In the genomic region with DNA sequence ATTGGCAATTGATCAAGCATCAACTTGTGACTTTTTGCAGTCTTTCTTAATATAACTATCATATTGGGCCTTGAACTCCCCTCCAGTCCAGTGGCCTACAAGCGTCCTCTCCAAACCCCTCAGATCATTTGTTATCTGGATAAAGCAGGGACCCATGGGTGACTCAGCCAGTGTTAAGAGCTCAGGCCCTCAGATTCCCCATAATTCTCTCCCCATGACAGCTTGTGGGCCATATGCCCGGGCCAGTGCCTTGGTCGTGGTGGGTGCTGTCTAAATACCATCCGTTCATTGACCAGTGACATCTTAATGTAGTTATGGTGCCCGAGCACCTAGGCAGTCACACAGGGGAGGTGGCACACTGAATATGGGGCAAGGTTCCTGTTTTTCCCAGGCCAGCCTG, we compare ENCODE assay signal across 1 cellular context.
TF ChIP-seq lines count a peak whose summit lies in the region.

No MANE protein-coding gene starts in this region.

TF ChIP-seq in K562, 482 proteins besides CTCF, POLR2A, EP300 and RAD21 (continued from another document and continues in another):
- TF ChIP-seq, protein P1, sequence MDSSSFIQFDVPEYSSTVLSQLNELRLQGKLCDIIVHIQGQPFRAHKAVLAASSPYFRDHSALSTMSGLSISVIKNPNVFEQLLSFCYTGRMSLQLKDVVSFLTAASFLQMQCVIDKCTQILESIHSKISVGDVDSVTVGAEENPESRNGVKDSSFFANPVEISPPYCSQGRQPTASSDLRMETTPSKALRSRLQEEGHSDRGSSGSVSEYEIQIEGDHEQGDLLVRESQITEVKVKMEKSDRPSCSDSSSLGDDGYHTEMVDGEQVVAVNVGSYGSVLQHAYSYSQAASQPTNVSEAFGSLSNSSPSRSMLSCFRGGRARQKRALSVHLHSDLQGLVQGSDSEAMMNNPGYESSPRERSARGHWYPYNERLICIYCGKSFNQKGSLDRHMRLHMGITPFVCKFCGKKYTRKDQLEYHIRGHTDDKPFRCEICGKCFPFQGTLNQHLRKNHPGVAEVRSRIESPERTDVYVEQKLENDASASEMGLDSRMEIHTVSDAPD (CRISPR knock-in tag; IDR thresholded peaks at IDR 0.05), result no peak
- no peak for TF ChIP-seq SREBF1 (IDR thresholded peaks at IDR 0.05; ENCODE audit: borderline replicate concordance, low read depth, low read length)
- no peak for TF ChIP-seq TCFL5 (CRISPR knock-in tag; conservative IDR thresholded peaks at IDR 0.05)
- no peak for TF ChIP-seq PHF21A (IDR thresholded peaks at IDR 0.05; ENCODE audit: borderline replicate concordance, low read depth)
- no peak for TF ChIP-seq ARID2 (IDR thresholded peaks at IDR 0.05)
- TF ChIP-seq POU5F1 (IDR thresholded peaks at IDR 0.05; ENCODE audit: borderline replicate concordance, low read depth, low read length, partially characterized antibody), result no peak
- no peak for TF ChIP-seq RHOXF2B (CRISPR knock-in tag; conservative IDR thresholded peaks at IDR 0.05)
- no peak for TF ChIP-seq DIDO1 (tag; IDR thresholded peaks at IDR 0.05; ENCODE audit: low read depth)
- TF ChIP-seq ATF1 (CRISPR knock-in tag; IDR thresholded peaks at IDR 0.05), result no peak
- no peak for TF ChIP-seq ATF1 (tag; IDR thresholded peaks at IDR 0.05)
- no peak for TF ChIP-seq GATA2 (CRISPR knock-in tag; IDR thresholded peaks at IDR 0.05)
- no peak for TF ChIP-seq IFI16 (CRISPR knock-in tag; IDR thresholded peaks at IDR 0.05)
- peak; percentile 68; the same call in 1 of the 2 replicates for TF ChIP-seq POLR2AphosphoS5 (IDR thresholded peaks at IDR 0.05; ENCODE audit: control insufficient read depth, insufficient read depth, low read depth, low read length)
- no peak for TF ChIP-seq POLR2AphosphoS2 (IDR thresholded peaks at IDR 0.05; ENCODE audit: low read length)
- TF ChIP-seq, protein P2, sequence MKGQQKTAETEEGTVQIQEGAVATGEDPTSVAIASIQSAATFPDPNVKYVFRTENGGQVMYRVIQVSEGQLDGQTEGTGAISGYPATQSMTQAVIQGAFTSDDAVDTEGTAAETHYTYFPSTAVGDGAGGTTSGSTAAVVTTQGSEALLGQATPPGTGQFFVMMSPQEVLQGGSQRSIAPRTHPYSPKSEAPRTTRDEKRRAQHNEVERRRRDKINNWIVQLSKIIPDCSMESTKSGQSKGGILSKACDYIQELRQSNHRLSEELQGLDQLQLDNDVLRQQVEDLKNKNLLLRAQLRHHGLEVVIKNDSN (CRISPR knock-in tag; IDR thresholded peaks at IDR 0.05), result no peak
- TF ChIP-seq DNMT1 (IDR thresholded peaks at IDR 0.05), result no peak
- TF ChIP-seq HMGN3 (IDR thresholded peaks at IDR 0.05; ENCODE audit: borderline replicate concordance, extremely low read depth, insufficient read length, low read depth, low read length), result peak; percentile 34
- TF ChIP-seq, protein P3, sequence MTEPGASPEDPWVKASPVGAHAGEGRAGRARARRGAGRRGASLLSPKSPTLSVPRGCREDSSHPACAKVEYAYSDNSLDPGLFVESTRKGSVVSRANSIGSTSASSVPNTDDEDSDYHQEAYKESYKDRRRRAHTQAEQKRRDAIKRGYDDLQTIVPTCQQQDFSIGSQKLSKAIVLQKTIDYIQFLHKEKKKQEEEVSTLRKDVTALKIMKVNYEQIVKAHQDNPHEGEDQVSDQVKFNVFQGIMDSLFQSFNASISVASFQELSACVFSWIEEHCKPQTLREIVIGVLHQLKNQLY (CRISPR knock-in tag; conservative IDR thresholded peaks at IDR 0.05), result no peak
- no peak for TF ChIP-seq HCFC1 (IDR thresholded peaks at IDR 0.05; ENCODE audit: low read depth, low read length)
- TF ChIP-seq MTA3 (IDR thresholded peaks at IDR 0.05; ENCODE audit: borderline replicate concordance), result peak; percentile 59; the same call in 1 of the 2 replicates
- TF ChIP-seq, protein P4, sequence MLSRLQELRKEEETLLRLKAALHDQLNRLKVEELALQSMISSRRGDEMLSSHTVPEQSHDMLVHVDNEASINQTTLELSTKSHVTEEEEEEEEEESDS (CRISPR knock-in tag; IDR thresholded peaks at IDR 0.05), result no peak
- no peak for TF ChIP-seq ZFP36 (IDR thresholded peaks at IDR 0.05; ENCODE audit: low read depth, low read length, partially characterized antibody)
- no peak for TF ChIP-seq ZNF551 (CRISPR knock-in tag; IDR thresholded peaks at IDR 0.05)
- TF ChIP-seq ZNF444 (CRISPR knock-in tag; IDR thresholded peaks at IDR 0.05), result no peak
- TF ChIP-seq CXXC5 (CRISPR knock-in tag; IDR thresholded peaks at IDR 0.05), result no peak; the same call in 1 of the 2 replicates
- no peak for TF ChIP-seq HDAC3 (IDR thresholded peaks at IDR 0.05; ENCODE audit: borderline replicate concordance, partially characterized antibody)
- no peak for TF ChIP-seq RFX5 (IDR thresholded peaks at IDR 0.05; ENCODE audit: low read depth, low read length)
- TF ChIP-seq ELF2 (CRISPR knock-in tag; IDR thresholded peaks at IDR 0.05), result no peak
- TF ChIP-seq, protein P5, sequence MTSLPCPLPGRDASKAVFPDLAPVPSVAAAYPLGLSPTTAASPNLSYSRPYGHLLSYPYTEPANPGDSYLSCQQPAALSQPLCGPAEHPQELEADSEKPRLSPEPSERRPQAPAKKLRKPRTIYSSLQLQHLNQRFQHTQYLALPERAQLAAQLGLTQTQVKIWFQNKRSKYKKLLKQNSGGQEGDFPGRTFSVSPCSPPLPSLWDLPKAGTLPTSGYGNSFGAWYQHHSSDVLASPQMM (CRISPR knock-in tag; IDR thresholded peaks at IDR 0.05), result no peak
- TF ChIP-seq, protein P6, sequence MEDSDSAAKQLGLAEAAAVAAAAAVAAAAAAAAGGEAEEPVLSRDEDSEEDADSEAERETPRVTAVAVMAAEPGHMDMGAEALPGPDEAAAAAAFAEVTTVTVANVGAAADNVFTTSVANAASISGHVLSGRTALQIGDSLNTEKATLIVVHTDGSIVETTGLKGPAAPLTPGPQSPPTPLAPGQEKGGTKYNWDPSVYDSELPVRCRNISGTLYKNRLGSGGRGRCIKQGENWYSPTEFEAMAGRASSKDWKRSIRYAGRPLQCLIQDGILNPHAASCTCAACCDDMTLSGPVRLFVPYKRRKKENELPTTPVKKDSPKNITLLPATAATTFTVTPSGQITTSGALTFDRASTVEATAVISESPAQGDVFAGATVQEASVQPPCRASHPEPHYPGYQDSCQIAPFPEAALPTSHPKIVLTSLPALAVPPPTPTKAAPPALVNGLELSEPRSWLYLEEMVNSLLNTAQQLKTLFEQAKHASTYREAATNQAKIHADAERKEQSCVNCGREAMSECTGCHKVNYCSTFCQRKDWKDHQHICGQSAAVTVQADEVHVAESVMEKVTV (CRISPR knock-in tag; IDR thresholded peaks at IDR 0.05), result no peak
- no peak for TF ChIP-seq TCF7L2 (IDR thresholded peaks at IDR 0.05; ENCODE audit: low read depth, low read length)
- TF ChIP-seq KLF16 (IDR thresholded peaks at IDR 0.05), result no peak
- TF ChIP-seq CHCHD3 (CRISPR knock-in tag; IDR thresholded peaks at IDR 0.05), result no peak
- no peak for TF ChIP-seq RFX7 (CRISPR knock-in tag; IDR thresholded peaks at IDR 0.05)
- TF ChIP-seq ZNF644 (tag; IDR thresholded peaks at IDR 0.05; ENCODE audit: low read depth), result no peak
- TF ChIP-seq RBM25 (IDR thresholded peaks at IDR 0.05; ENCODE audit: low read depth, low read length, severe bottlenecking), result no peak
- TF ChIP-seq SRSF7 (optimal IDR thresholded peaks at IDR 0.05; ENCODE audit: low read depth, low read length), result no peak
- TF ChIP-seq, protein P7, sequence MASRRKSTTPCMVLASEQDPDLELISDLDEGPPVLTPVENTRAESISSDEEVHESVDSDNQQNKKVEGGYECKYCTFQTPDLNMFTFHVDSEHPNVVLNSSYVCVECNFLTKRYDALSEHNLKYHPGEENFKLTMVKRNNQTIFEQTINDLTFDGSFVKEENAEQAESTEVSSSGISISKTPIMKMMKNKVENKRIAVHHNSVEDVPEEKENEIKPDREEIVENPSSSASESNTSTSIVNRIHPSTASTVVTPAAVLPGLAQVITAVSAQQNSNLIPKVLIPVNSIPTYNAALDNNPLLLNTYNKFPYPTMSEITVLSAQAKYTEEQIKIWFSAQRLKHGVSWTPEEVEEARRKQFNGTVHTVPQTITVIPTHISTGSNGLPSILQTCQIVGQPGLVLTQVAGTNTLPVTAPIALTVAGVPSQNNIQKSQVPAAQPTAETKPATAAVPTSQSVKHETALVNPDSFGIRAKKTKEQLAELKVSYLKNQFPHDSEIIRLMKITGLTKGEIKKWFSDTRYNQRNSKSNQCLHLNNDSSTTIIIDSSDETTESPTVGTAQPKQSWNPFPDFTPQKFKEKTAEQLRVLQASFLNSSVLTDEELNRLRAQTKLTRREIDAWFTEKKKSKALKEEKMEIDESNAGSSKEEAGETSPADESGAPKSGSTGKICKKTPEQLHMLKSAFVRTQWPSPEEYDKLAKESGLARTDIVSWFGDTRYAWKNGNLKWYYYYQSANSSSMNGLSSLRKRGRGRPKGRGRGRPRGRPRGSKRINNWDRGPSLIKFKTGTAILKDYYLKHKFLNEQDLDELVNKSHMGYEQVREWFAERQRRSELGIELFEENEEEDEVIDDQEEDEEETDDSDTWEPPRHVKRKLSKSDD (conservative IDR thresholded peaks at IDR 0.05; ENCODE audit: low read length), result no peak
- peak; percentile 55; the same call in 1 of the 2 replicates for TF ChIP-seq XRCC5 (IDR thresholded peaks at IDR 0.05; ENCODE audit: low read depth, low read length)
- TF ChIP-seq POLR2B (IDR thresholded peaks at IDR 0.05; ENCODE audit: low read depth, partially characterized antibody), result no peak
- TF ChIP-seq FOXJ2 (tag; IDR thresholded peaks at IDR 0.05), result 0 out of 2 replicates have a peak, but pooled peaks have one; percentile 33
- TF ChIP-seq PTBP1 (IDR thresholded peaks at IDR 0.05; ENCODE audit: low read depth, low read length), result no peak
- peak; percentile 98 for TF ChIP-seq DPF2 (IDR thresholded peaks at IDR 0.05)
- TF ChIP-seq HDAC6 (IDR thresholded peaks at IDR 0.05; ENCODE audit: low read depth, low read length), result no peak
- no peak for TF ChIP-seq CREBBP (IDR thresholded peaks at IDR 0.05; ENCODE audit: low read depth, low read length)
- TF ChIP-seq ZNF121 (CRISPR knock-in tag; conservative IDR thresholded peaks at IDR 0.05), result no peak
- no peak for TF ChIP-seq ZEB2 (IDR thresholded peaks at IDR 0.05)
- TF ChIP-seq, protein P8, sequence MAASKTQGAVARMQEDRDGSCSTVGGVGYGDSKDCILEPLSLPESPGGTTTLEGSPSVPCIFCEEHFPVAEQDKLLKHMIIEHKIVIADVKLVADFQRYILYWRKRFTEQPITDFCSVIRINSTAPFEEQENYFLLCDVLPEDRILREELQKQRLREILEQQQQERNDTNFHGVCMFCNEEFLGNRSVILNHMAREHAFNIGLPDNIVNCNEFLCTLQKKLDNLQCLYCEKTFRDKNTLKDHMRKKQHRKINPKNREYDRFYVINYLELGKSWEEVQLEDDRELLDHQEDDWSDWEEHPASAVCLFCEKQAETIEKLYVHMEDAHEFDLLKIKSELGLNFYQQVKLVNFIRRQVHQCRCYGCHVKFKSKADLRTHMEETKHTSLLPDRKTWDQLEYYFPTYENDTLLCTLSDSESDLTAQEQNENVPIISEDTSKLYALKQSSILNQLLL (CRISPR knock-in tag; IDR thresholded peaks at IDR 0.05; ENCODE audit: borderline replicate concordance), result no peak
- TF ChIP-seq DACH1 (IDR thresholded peaks at IDR 0.05; ENCODE audit: partially characterized antibody), result no peak
- TF ChIP-seq ZFP30 (CRISPR knock-in tag; IDR thresholded peaks at IDR 0.05; ENCODE audit: borderline replicate concordance), result no peak
- no peak for TF ChIP-seq ZNF780A (CRISPR knock-in tag; IDR thresholded peaks at IDR 0.05)
- no peak for TF ChIP-seq KLF13 (tag; IDR thresholded peaks at IDR 0.05; ENCODE audit: borderline replicate concordance, low read depth)
- TF ChIP-seq NELFE (IDR thresholded peaks at IDR 0.05; ENCODE audit: insufficient read depth, insufficient read length), result no peak
- TF ChIP-seq ZNF695 (CRISPR knock-in tag; IDR thresholded peaks at IDR 0.05), result no peak
- TF ChIP-seq SMARCB1 (IDR thresholded peaks at IDR 0.05; ENCODE audit: insufficient read length, low read depth), result no peak
- TF ChIP-seq ZBTB17 (CRISPR knock-in tag; IDR thresholded peaks at IDR 0.05), result no peak
- TF ChIP-seq TAF1 (IDR thresholded peaks at IDR 0.05; ENCODE audit: control insufficient read depth, extremely low read depth, insufficient read depth, low read length, severe bottlenecking), result no peak
- TF ChIP-seq PRPF4 (IDR thresholded peaks at IDR 0.05; ENCODE audit: insufficient read depth, low read depth, low read length, poor library complexity, severe bottlenecking), result no peak
- TF ChIP-seq, protein P9, sequence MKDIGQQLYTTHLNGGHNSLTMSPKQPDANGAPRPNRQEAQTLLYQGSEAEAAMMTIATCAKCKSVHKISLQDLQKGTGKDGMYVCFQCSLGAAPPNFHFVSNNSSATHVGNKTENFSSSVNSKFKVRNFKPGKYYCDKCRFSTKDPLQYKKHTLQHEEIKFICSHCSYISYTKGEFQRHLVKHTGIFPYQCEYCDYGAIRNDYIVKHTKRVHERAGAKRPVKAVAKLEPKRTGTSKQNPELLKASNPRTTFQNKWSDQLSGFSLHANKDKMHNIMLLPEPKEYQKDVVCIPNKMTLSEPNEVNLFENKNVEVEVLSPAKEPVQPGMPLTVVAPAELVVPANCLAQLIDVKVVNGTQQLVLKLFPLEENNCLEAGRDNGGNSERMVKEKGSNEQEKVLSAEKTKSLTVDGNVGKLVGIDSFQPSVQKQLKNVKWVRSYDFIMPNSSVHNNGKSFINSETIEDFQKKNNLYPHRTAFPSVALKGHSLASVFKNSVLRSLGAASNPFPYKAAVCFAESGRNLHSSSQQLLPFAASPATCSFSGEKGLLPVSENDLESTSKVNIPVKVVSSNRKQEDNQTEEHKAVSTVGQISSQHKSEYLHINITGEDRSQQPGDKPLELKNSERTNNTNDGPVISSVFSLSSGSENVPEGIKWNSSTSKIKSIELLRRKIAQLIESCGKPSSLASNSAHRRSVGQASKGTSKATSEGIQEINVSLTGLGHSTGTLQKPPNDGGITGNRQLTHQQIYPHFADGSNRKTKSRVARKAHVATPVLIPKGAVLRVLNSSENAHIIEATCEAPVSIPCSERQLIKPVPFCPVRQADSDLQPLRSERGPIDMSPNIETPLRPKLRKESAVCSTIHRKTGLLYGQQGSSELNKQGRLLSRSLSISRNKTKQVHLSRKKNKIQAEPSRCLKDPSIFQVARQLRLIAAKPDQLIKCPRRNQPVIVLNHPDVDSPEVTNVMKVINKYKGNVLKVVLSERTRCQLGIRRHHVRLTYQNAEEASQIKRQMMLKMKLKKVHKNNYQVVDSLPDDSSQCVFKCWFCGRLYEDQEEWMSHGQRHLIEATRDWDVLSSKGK (CRISPR knock-in tag; IDR thresholded peaks at IDR 0.05), result no peak
- TF ChIP-seq CTBP1 (IDR thresholded peaks at IDR 0.05; ENCODE audit: borderline replicate concordance), result peak; percentile 42; the same call in 1 of the 2 replicates
- TF ChIP-seq CC2D1A (IDR thresholded peaks at IDR 0.05), result no peak
- TF ChIP-seq GABPA (tag; conservative IDR thresholded peaks at IDR 0.05; ENCODE audit: low read depth), result no peak
- TF ChIP-seq NCOA1 (IDR thresholded peaks at IDR 0.05; ENCODE audit: low read depth), result no peak
- TF ChIP-seq ETV6 (IDR thresholded peaks at IDR 0.05; ENCODE audit: borderline replicate concordance in 1 of 2, low read depth in 2 of 2, low read length in 1 of 2), result no peak
- TF ChIP-seq ETV6 (CRISPR knock-in tag; IDR thresholded peaks at IDR 0.05; ENCODE audit: borderline replicate concordance), result no peak
- TF ChIP-seq, protein P10, sequence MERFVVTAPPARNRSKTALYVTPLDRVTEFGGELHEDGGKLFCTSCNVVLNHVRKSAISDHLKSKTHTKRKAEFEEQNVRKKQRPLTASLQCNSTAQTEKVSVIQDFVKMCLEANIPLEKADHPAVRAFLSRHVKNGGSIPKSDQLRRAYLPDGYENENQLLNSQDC (CRISPR knock-in tag; IDR thresholded peaks at IDR 0.05), result no peak
- TF ChIP-seq BRD9 (IDR thresholded peaks at IDR 0.05; ENCODE audit: low read depth, partially characterized antibody), result no peak
- TF ChIP-seq ZNF408 (CRISPR knock-in tag; IDR thresholded peaks at IDR 0.05; ENCODE audit: low read depth), result no peak
